Comparison of ENCODE assay signal across 8 cellular contexts in the genomic region with DNA sequence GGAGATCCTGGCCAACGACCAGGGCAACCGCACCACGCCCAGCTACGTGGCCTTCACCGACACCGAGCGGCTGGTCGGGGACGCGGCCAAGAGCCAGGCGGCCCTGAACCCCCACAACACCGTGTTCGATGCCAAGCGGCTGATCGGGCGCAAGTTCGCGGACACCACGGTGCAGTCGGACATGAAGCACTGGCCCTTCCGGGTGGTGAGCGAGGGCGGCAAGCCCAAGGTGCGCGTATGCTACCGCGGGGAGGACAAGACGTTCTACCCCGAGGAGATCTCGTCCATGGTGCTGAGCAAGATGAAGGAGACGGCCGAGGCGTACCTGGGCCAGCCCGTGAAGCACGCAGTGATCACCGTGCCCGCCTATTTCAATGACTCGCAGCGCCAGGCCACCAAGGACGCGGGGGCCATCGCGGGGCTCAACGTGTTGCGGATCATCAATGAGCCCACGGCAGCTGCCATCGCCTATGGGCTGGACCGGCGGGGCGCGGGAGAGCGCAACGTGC. TPM values are rescaled to one million over a fixed set of nuclear protein-coding genes. Genes with fewer than 3 reads are reported as not detected.
DNase-seq lines count a peak whose midpoint lies in the region; ATAC-seq and TF ChIP-seq lines count a peak whose summit lies in the region.
"Not testable (repeated sequence)": the region's sequence is repeated elsewhere in the genome, so short reads cannot be mapped to it uniquely, and the experiment has no call there.

No MANE protein-coding gene starts in this region.

- H3K9ac ChIP-seq in SU-DHL-6 (ENCODE audit: low read length), result 0 out of 2 replicates have a peak overlapping the region, but pooled peaks have one; percentile 56
- not testable (repeated sequence) for H3K9ac ChIP-seq in mucosa of rectum (ENCODE audit: low read depth in 1 of 2, low read length in 2 of 2)

- H3K9me3 Mint-ChIP-seq in stimulated activated effector memory CD8-positive, alpha-beta T cell treated with anti-CD3 and anti-CD28 coated beads, Interleukin-12 subunit alpha, Interleukin-12 subunit beta, amount 100 ng/mL, for 72 hours, result not testable (repeated sequence)

- peaks cover 16% of the 10 kb centered on the region for H3K4me1 Mint-ChIP-seq in stimulated activated effector memory CD8-positive, alpha-beta T cell treated with anti-CD3 and anti-CD28 coated beads, Interleukin-12 subunit alpha, Interleukin-12 subunit beta, amount 100 ng/mL, for 72 hours

- not testable (repeated sequence) for H3K4me2 ChIP-seq in SU-DHL-6 (ENCODE audit: low read depth, low read length, poor library complexity, severe bottlenecking)

- TF ChIP-seq CTCF in C4-2B (conservative IDR thresholded peaks at IDR 0.05); SU-DHL-6 (IDR thresholded peaks at IDR 0.05; ENCODE audit: insufficient read depth, low read length, poor library complexity, severe bottlenecking); astrocyte of the cerebellum (IDR thresholded peaks at IDR 0.05; ENCODE audit: low read depth, low read length, missing control alignments); foreskin keratinocyte (conservative IDR thresholded peaks at IDR 0.05): not testable (repeated sequence)

- H3K79me2 ChIP-seq in SU-DHL-6 (ENCODE audit: insufficient read depth, low read length), result not testable (repeated sequence)

- not testable (repeated sequence) for H3K27ac Mint-ChIP-seq in stimulated activated effector memory CD8-positive, alpha-beta T cell treated with anti-CD3 and anti-CD28 coated beads, Interleukin-12 subunit alpha, Interleukin-12 subunit beta, amount 100 ng/mL, for 72 hours

- DNase-seq in astrocyte of the cerebellum (ENCODE audit: low read depth); foreskin keratinocyte: not testable (repeated sequence)
- DNase-seq in stimulated activated effector memory CD8-positive, alpha-beta T cell treated with anti-CD3 and anti-CD28 coated beads, Interleukin-12 subunit alpha, Interleukin-12 subunit beta, amount 100 ng/mL, for 72 hours (ENCODE audit: low spot score in 2 of 2), result peak; percentile 11 to 70

- H4K20me1 ChIP-seq in SU-DHL-6 (ENCODE audit: low read depth, low read length), result not testable (repeated sequence)

- H2AFZ ChIP-seq in SU-DHL-6 (ENCODE audit: low read depth, low read length, severe bottlenecking), result not testable (repeated sequence)

- peak; percentile 6 for ATAC-seq in GM19452 (IDR thresholded peaks at IDR 0.05; ENCODE audit: unreplicated experiment)
- peak; percentile 6 for ATAC-seq in HG03097 (IDR thresholded peaks at IDR 0.05; ENCODE audit: low FRiP score, unreplicated experiment)
- ATAC-seq in foreskin keratinocyte, result peak; percentile 8
- ATAC-seq in stimulated activated effector memory CD8-positive, alpha-beta T cell treated with anti-CD3 and anti-CD28 coated beads, Interleukin-12 subunit alpha, Interleukin-12 subunit beta, amount 100 ng/mL, for 72 hours, result peak; percentile 29

- H3K9me3 ChIP-seq in SU-DHL-6 (ENCODE audit: insufficient read depth, low read length); mucosa of rectum (ENCODE audit: control insufficient read depth in 2 of 2, low read length in 2 of 2): not testable (repeated sequence)

- not testable (repeated sequence) for H3K27me3 ChIP-seq in SU-DHL-6 (ENCODE audit: low read length); foreskin keratinocyte; mucosa of rectum (ENCODE audit: control insufficient read depth in 2 of 2, insufficient read depth in 2 of 2, low read length in 2 of 2)

- peak overlapping the region; percentile 59; the same call in 1 of the 2 replicates for H3K27ac ChIP-seq in C4-2B
- not testable (repeated sequence) for H3K27ac ChIP-seq in SU-DHL-6 (ENCODE audit: low read depth, low read length); foreskin keratinocyte; mucosa of rectum (ENCODE audit: low read depth in 2 of 2, low read length in 2 of 2)

- H3K4me3 ChIP-seq in SU-DHL-6 (ENCODE audit: insufficient read depth, low read length, poor library complexity, severe bottlenecking), result not testable (repeated sequence)
- H3K4me3 ChIP-seq in astrocyte of the cerebellum (ENCODE audit: low read depth, low read length) (peak overlapping the region; percentile 56), mucosa of rectum (ENCODE audit: low read length in 2 of 2) (peak overlapping the region; percentile 54 to 56)

- not testable (repeated sequence) for H3K9me2 ChIP-seq in SU-DHL-6 (replicated peaks; ENCODE audit: insufficient read depth, low read length)

- H3K4me3 Mint-ChIP-seq in stimulated activated effector memory CD8-positive, alpha-beta T cell treated with anti-CD3 and anti-CD28 coated beads, Interleukin-12 subunit alpha, Interleukin-12 subunit beta, amount 100 ng/mL, for 72 hours, result peak overlapping the region; percentile 74

- peaks cover 25% of the 10 kb centered on the region for H3K36me3 Mint-ChIP-seq in stimulated activated effector memory CD8-positive, alpha-beta T cell treated with anti-CD3 and anti-CD28 coated beads, Interleukin-12 subunit alpha, Interleukin-12 subunit beta, amount 100 ng/mL, for 72 hours

- H3K4me1 ChIP-seq in foreskin keratinocyte; mucosa of rectum (ENCODE audit: control insufficient read depth in 2 of 2, insufficient read depth in 2 of 2, low read length in 2 of 2): not testable (repeated sequence)

- in situ Hi-C loops in astrocyte of the cerebellum (cut with HindIII; ENCODE audit: low sequenced_read_pairs), result not testable (repeated sequence)

- not testable (repeated sequence) for H3K36me3 ChIP-seq in SU-DHL-6 (ENCODE audit: low read length); mucosa of rectum (ENCODE audit: control insufficient read depth in 2 of 2, insufficient read depth in 2 of 2, low read length in 2 of 2)

- H3F3A ChIP-seq in SU-DHL-6 (ENCODE audit: insufficient read depth), result not testable (repeated sequence)

RNA-seq across cellular contexts. Expression of a gene that starts 0.5 kb away (rescaled TPM):
- total RNA-seq in foreskin keratinocyte, result 0.28 and 0.37 TPM in 2 replicates
- 0.16 and 0.29 TPM in 2 replicates for polyA plus RNA-seq in foreskin keratinocyte

RNA-seq across cellular contexts. Expression of a gene that starts 19.5 kb away (rescaled TPM):
- not detected in 2 replicates for total RNA-seq in foreskin keratinocyte
- not detected in 2 replicates for polyA plus RNA-seq in foreskin keratinocyte

RNA-seq across cellular contexts. Expression of a gene that starts 24.8 kb away (rescaled TPM):
- not detected in 2 replicates for total RNA-seq in foreskin keratinocyte
- not detected in 2 replicates for polyA plus RNA-seq in foreskin keratinocyte
